Comparison of ENCODE assay signal across 22 cellular contexts in genomic region chr5:4544049-4544675, GRCh38.
"Had no signal": no experiment of that assay in that cellular context is flagged by ENCODE, and none has a peak within 500 bp of the region (broad histone marks: within the 10 kb centered on the region; RNA-seq: fewer than 3 reads in every experiment).

No MANE protein-coding gene starts in this region.

- ATAC-seq: activated CD8-positive, alpha-beta T cell treated with anti-CD3 and anti-CD28 coated beads for 36 hours; activated naive CD8-positive, alpha-beta T cell treated with anti-CD3 and anti-CD28 coated beads, Interleukin-2, amount 50 U/mL, for 24 hours; activated T-cell treated with anti-CD3 and anti-CD28 coated beads, Interleukin-2, amount 50 U/mL, for 4 hours; activated T-helper 17 cell treated with anti-CD3 and anti-CD28 coated beads, Interleukin-2, amount 50 U/mL, for 72 hours; naive thymus-derived CD8-positive, alpha-beta T cell; right cardiac atrium had no signal

- H3K4me3 Mint-ChIP-seq: activated CD4-positive, alpha-beta T cell treated with anti-CD3 and anti-CD28 coated beads, Interleukin-2, amount 10 ng/mL, durations not matched to agents 7 days and 5 days; activated CD8-positive, alpha-beta T cell treated with anti-CD3 and anti-CD28 coated beads for 36 hours; activated naive CD4-positive, alpha-beta T cell treated with anti-CD3 and anti-CD28 coated beads, Interleukin-2, amount 50 U/mL, for 24 hours; activated naive CD8-positive, alpha-beta T cell treated with anti-CD3 and anti-CD28 coated beads, Interleukin-2, amount 50 U/mL, for 24 hours; activated T-cell treated with anti-CD3 and anti-CD28 coated beads, Interleukin-2, amount 50 U/mL, for 4 hours; activated T-helper 17 cell treated with anti-CD3 and anti-CD28 coated beads, Interleukin-2, amount 50 U/mL, for 72 hours; dendritic cell treated with granulocyte-macrophage colony-stimulating factor and Interleukin-4, amounts not matched to agents 40 ng/mL and 50 ng/mL, for 4 days; memory B cell; naive thymus-derived CD8-positive, alpha-beta T cell; neural crest cell had no signal

- H3K4me1 Mint-ChIP-seq: activated CD4-positive, alpha-beta T cell treated with anti-CD3 and anti-CD28 coated beads, Interleukin-2, amount 10 ng/mL, durations not matched to agents 7 days and 5 days; activated naive CD4-positive, alpha-beta T cell treated with anti-CD3 and anti-CD28 coated beads, Interleukin-2, amount 50 U/mL, for 24 hours; activated naive CD8-positive, alpha-beta T cell treated with anti-CD3 and anti-CD28 coated beads, Interleukin-2, amount 50 U/mL, for 24 hours; activated T-helper 17 cell treated with anti-CD3 and anti-CD28 coated beads, Interleukin-2, amount 50 U/mL, for 72 hours; memory B cell; naive thymus-derived CD8-positive, alpha-beta T cell had no signal

- H3K36me3 Mint-ChIP-seq: activated naive CD4-positive, alpha-beta T cell treated with anti-CD3 and anti-CD28 coated beads, Interleukin-2, amount 50 U/mL, for 24 hours; memory B cell; naive thymus-derived CD8-positive, alpha-beta T cell had no signal

- H3K27me3 Mint-ChIP-seq: activated CD4-positive, alpha-beta T cell treated with anti-CD3 and anti-CD28 coated beads, Interleukin-2, amount 10 ng/mL, durations not matched to agents 7 days and 5 days; activated CD8-positive, alpha-beta T cell treated with anti-CD3 and anti-CD28 coated beads for 36 hours; activated naive CD4-positive, alpha-beta T cell treated with anti-CD3 and anti-CD28 coated beads, Interleukin-2, amount 50 U/mL, for 24 hours; activated T-helper 17 cell treated with anti-CD3 and anti-CD28 coated beads, Interleukin-2, amount 50 U/mL, for 72 hours; dendritic cell treated with granulocyte-macrophage colony-stimulating factor and Interleukin-4, amounts not matched to agents 40 ng/mL and 50 ng/mL, for 4 days; memory B cell had no signal

- DNase-seq: activated CD4-positive, alpha-beta T cell treated with anti-CD3 and anti-CD28 coated beads for 1 hour; activated CD4-positive, alpha-beta T cell treated with anti-CD3 and anti-CD28 coated beads, Interleukin-2, amount 10 ng/mL, durations not matched to agents 7 days and 5 days; activated CD8-positive, alpha-beta T cell treated with anti-CD3 and anti-CD28 coated beads for 36 hours; activated gamma-delta T cell treated with Interleukin-2 at 50 U/mL for 16 hours; activated naive CD8-positive, alpha-beta T cell treated with anti-CD3 and anti-CD28 coated beads, Interleukin-2, amount 50 U/mL, for 24 hours; activated T-cell treated with anti-CD3 and anti-CD28 coated beads, Interleukin-2, amount 50 U/mL, for 4 hours; amygdala; central memory CD4-positive, alpha-beta T cell; islet precursor cell; naive thymus-derived CD8-positive, alpha-beta T cell; occipital lobe; right cardiac atrium; stimulated activated CD4-positive, alpha-beta T cell treated with anti-CD3 and anti-CD28 coated beads, Interleukin-15, amount 100 ng/mL, for 24 hours; stimulated activated CD4-positive, alpha-beta T cell treated with anti-CD3 and anti-CD28 coated beads, Interleukin-2, amount 100 ng/mL, for 24 hours; stimulated activated naive CD4-positive, alpha-beta T cell treated with Interleukin-2 at 50 U/mL for 16 hours; T-helper 9 cell; WERI-Rb-1 had no signal

- H3K9me3 Mint-ChIP-seq: activated naive CD4-positive, alpha-beta T cell treated with anti-CD3 and anti-CD28 coated beads, Interleukin-2, amount 50 U/mL, for 24 hours; neural crest cell had no signal

- H3K27ac Mint-ChIP-seq: activated CD4-positive, alpha-beta T cell treated with anti-CD3 and anti-CD28 coated beads, Interleukin-2, amount 10 ng/mL, durations not matched to agents 7 days and 5 days; activated CD8-positive, alpha-beta T cell treated with anti-CD3 and anti-CD28 coated beads for 36 hours; activated naive CD4-positive, alpha-beta T cell treated with anti-CD3 and anti-CD28 coated beads, Interleukin-2, amount 50 U/mL, for 24 hours; activated naive CD8-positive, alpha-beta T cell treated with anti-CD3 and anti-CD28 coated beads, Interleukin-2, amount 50 U/mL, for 24 hours; activated T-helper 17 cell treated with anti-CD3 and anti-CD28 coated beads, Interleukin-2, amount 50 U/mL, for 72 hours; dendritic cell treated with granulocyte-macrophage colony-stimulating factor and Interleukin-4, amounts not matched to agents 40 ng/mL and 50 ng/mL, for 4 days; memory B cell; naive thymus-derived CD8-positive, alpha-beta T cell had no signal
